8 cellular contexts compared by ENCODE assay signal in the genomic region with DNA sequence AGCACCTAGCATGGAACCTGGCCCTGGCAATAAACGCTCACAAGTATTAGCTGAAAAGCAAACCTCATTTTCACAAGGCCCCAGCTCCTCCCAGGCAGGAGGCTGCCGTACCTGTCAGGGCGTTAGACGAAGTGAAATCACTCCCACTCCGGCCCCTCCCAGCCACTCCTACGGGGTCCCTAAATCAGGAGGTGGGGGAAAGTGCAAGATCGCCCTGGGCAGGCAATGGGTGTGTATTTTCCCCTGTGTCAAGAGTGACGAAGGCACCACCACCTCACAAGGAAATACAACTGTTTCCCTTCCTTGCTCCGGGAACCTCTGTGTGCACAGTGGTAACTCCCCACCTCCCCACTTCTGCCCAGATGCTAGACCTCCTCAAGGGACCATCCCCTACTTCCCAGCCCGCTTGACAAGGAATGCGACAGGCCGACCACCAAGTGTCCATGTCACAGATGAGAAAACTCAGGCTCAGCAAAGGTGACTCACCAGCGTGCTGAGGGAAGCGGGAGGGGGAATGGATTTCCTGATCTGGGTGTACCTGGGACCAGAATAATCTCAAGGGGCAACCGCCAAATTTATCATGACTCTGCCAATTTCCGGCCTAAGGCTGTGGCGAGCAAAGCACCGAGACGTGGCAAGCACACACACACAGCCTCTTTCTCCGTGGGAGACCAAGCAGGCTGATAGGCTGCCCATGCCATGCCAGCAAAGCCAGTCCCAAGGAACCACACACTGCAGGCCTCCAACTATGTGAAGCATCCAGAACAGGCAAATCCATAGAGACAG. TPM values are rescaled to one million over a fixed set of nuclear protein-coding genes. Genes with fewer than 3 reads are reported as not detected.
A peak's percentile ranks its signal among the peaks of the same experiment; 100 is the strongest.
DNase-seq lines count a peak whose midpoint lies in the region; ATAC-seq and TF ChIP-seq lines count a peak whose summit lies in the region.
"Had no signal": no experiment of that assay in that cellular context is flagged by ENCODE, and none has a peak within 500 bp of the region (broad histone marks: within the 10 kb centered on the region; RNA-seq: fewer than 3 reads in every experiment).

No MANE protein-coding gene starts in this region.

- peaks cover 91% of the 10 kb centered on the region for H3K79me2 ChIP-seq in smooth muscle cell (ENCODE audit: low read depth)

- no peak overlapping the region for H3K9ac ChIP-seq in smooth muscle cell (ENCODE audit: low read depth)

- H3K27ac ChIP-seq in smooth muscle cell (ENCODE audit: low read depth) (no peak overlapping the region), SJCRH30 (no peak overlapping the region)

- peak; percentile 67 for DNase-seq in Jurkat, Clone E6-1 (ENCODE audit: low read depth, low spot score)
- DNase-seq in activated CD4-positive, alpha-beta T cell treated with anti-CD3 and anti-CD28 coated beads, Interleukin-2, amount 50 U/mL, for 48 hours: peak; percentile 54 to 68
- DNase-seq in fibroblast of pulmonary artery (ENCODE audit: low read depth): peak; percentile 27
- DNase-seq in stimulated activated naive CD4-positive, alpha-beta T cell treated with Interleukin-2 at 50 U/mL for 16 hours (lab: John Stamatoyannopoulos, UW): peak; percentile 33
- DNase-seq in smooth muscle cell (lab: John Stamatoyannopoulos, UW; ENCODE audit: unreplicated experiment): no peak
- DNase-seq in SJCRH30: no peak
- DNase-seq: cortex of kidney had no signal

- TF ChIP-seq CTCF in fibroblast of pulmonary artery (IDR thresholded peaks at IDR 0.05; ENCODE audit: low read length, missing control alignments) (no peak), smooth muscle cell (IDR thresholded peaks at IDR 0.05; ENCODE audit: borderline replicate concordance, insufficient read depth, poor library complexity, severe bottlenecking) (no peak)

- no peak overlapping the region for H3K4me2 ChIP-seq in smooth muscle cell

- H4K20me1 ChIP-seq in smooth muscle cell (ENCODE audit: low read depth): peaks cover 100% of the 10 kb centered on the region

- H3K4me1 ChIP-seq in smooth muscle cell (ENCODE audit: low read depth) (peaks cover 8% of the 10 kb centered on the region), SJCRH30 (no peaks in the 10 kb centered on the region)

- H3K9me3 ChIP-seq in smooth muscle cell (replicated peaks; ENCODE audit: low read depth) (no peaks in the 10 kb centered on the region), SJCRH30 (replicated peaks) (no peaks in the 10 kb centered on the region)

- H3K36me3 ChIP-seq in smooth muscle cell (ENCODE audit: low read depth) (no peaks in the 10 kb centered on the region), SJCRH30 (peaks cover 3% of the 10 kb centered on the region; the same call in 1 of the 2 replicates)

- no peaks in the 10 kb centered on the region for H3F3A ChIP-seq in smooth muscle cell (ENCODE audit: low read depth)

- no peak overlapping the region for H2AFZ ChIP-seq in smooth muscle cell (ENCODE audit: low read depth)

- WGBS in smooth muscle cell (ENCODE audit: low lambda C conversion rate): 82% methylated on average over 20 of the region's 20 CpGs

- H3K27me3 ChIP-seq in smooth muscle cell (ENCODE audit: low read depth) (no peaks in the 10 kb centered on the region), SJCRH30 (no peaks in the 10 kb centered on the region)

- ATAC-seq in GM21528 (IDR thresholded peaks at IDR 0.05; ENCODE audit: low FRiP score, unreplicated experiment): no peak

- peak overlapping the region; percentile 20 for H3K4me3 ChIP-seq in Jurkat, Clone E6-1 (ENCODE audit: low read length)
- H3K4me3 ChIP-seq in fibroblast of pulmonary artery (replicated peaks; ENCODE audit: low read depth, low read length) (no peak overlapping the region), smooth muscle cell (no peak overlapping the region), SJCRH30 (no peak overlapping the region)

RNA-seq across cellular contexts. Expression of a gene that starts 7.3 kb away (rescaled TPM):
- 249 TPM for polyA plus RNA-seq in Jurkat, Clone E6-1 (2012; ENCODE audit: insufficient read depth, insufficient read length)
- total RNA-seq in smooth muscle cell: 26.7 and 31.1 TPM in 2 replicates
- 58.0 and 59.9 TPM in 2 replicates for polyA plus RNA-seq in smooth muscle cell
- total RNA-seq in SJCRH30 (2014; rRNA removed; shearing (Covaris generic)): 39.5 and 44.9 TPM in 2 replicates

RNA-seq across cellular contexts. Expression of a gene that starts 22.9 kb away (rescaled TPM):
- polyA plus RNA-seq in Jurkat, Clone E6-1 (2012; ENCODE audit: insufficient read depth, insufficient read length): 9.9 TPM
- 1.7 and 2.1 TPM in 2 replicates for total RNA-seq in smooth muscle cell
- polyA plus RNA-seq in smooth muscle cell: 2.6 and 3.3 TPM in 2 replicates
- total RNA-seq in SJCRH30 (2014; rRNA removed; shearing (Covaris generic)): 2.3 and 2.5 TPM in 2 replicates

RNA-seq across cellular contexts. Expression of a gene that starts 28.4 kb away (rescaled TPM):
- 64.3 TPM for polyA plus RNA-seq in Jurkat, Clone E6-1 (2012; ENCODE audit: insufficient read depth, insufficient read length)
- 21.5 and 22.1 TPM in 2 replicates for total RNA-seq in smooth muscle cell
- polyA plus RNA-seq in smooth muscle cell: 66.5 and 80.0 TPM in 2 replicates
- total RNA-seq in SJCRH30 (2014; rRNA removed; shearing (Covaris generic)): 39.3 and 40.8 TPM in 2 replicates

RNA-seq across cellular contexts. Expression of a gene that starts 32.3 kb away (rescaled TPM):
- 9.7 TPM for polyA plus RNA-seq in Jurkat, Clone E6-1 (2012; ENCODE audit: insufficient read depth, insufficient read length)
- 5.0 and 10.4 TPM in 2 replicates for total RNA-seq in smooth muscle cell
- polyA plus RNA-seq in smooth muscle cell: 3.0 and 3.3 TPM in 2 replicates
- 13.2 and 15.8 TPM in 2 replicates for total RNA-seq in SJCRH30 (2014; rRNA removed; shearing (Covaris generic))

RNA-seq across cellular contexts. Expression of a gene that starts 42.2 kb away (rescaled TPM):
- not detected for polyA plus RNA-seq in Jurkat, Clone E6-1 (2012; ENCODE audit: insufficient read depth, insufficient read length)
- 0.18 and 0.31 TPM in 2 replicates for total RNA-seq in smooth muscle cell
- polyA plus RNA-seq in smooth muscle cell: 0.46 TPM in 1 of 2 replicates, not detected in the other
- total RNA-seq in SJCRH30 (2014; rRNA removed; shearing (Covaris generic)): 0.94 and 1.4 TPM in 2 replicates

Comparison
In these comparisons a context has a peak if more than half of its experiments do, and no peak if none do; other contexts are left out.
1. DNase-seq: peak in Jurkat, Clone E6-1 (single experiment), activated CD4-positive, alpha-beta T cell treated with anti-CD3 and anti-CD28 coated beads, Interleukin-2, amount 50 U/mL, for 48 hours (2 of 2), fibroblast of pulmonary artery (single experiment) and stimulated activated naive CD4-positive, alpha-beta T cell treated with Interleukin-2 at 50 U/mL for 16 hours (single experiment); none in smooth muscle cell (single experiment) and SJCRH30 (0 of 2).